9 cellular contexts compared by ENCODE assay signal in genomic region chr4:145154573-145154972, GRCh38. TPM values are rescaled to one million over a fixed set of nuclear protein-coding genes. Genes with fewer than 3 reads are reported as not detected.
DNase-seq lines count a peak whose midpoint lies in the region; ATAC-seq and TF ChIP-seq lines count a peak whose summit lies in the region.
"Had no signal": no experiment of that assay in that cellular context is flagged by ENCODE, and none has a peak within 500 bp of the region (broad histone marks: within the 10 kb centered on the region; RNA-seq: fewer than 3 reads in every experiment).

No MANE protein-coding gene starts in this region.

- intact Hi-C loops in left lung (cut with DNase I) = no loop called here

- peaks cover 3 to 94% of the 10 kb centered on the region in 2 donors for H3K36me3 ChIP-seq in left lung

- DNase-seq in AG09309 (ENCODE audit: low read depth) (no peak), left lung (no peak), NCI-H748 (lab: John Stamatoyannopoulos, UW; ENCODE audit: unreplicated experiment) (no peak), DMS153 treated with DMSO at 0.1 percent for 48 hours (lab: John Stamatoyannopoulos, UW; ENCODE audit: unreplicated experiment) (no peak)
- DNase-seq in effector CD8-positive, alpha-beta T cell (lab: John Stamatoyannopoulos, UW) = no peak

- peaks cover 100% of the 10 kb centered on the region for H3K36me3 Mint-ChIP-seq in activated T-helper 17 cell treated with anti-CD3 and anti-CD28 coated beads, Interleukin-2, amount 50 U/mL, for 72 hours (ENCODE audit: low read depth)

- H3K27me3 Mint-ChIP-seq in activated T-helper 17 cell treated with anti-CD3 and anti-CD28 coated beads, Interleukin-2, amount 50 U/mL, for 72 hours = no peaks in the 10 kb centered on the region

- H3K4me1 Mint-ChIP-seq in activated T-helper 17 cell treated with anti-CD3 and anti-CD28 coated beads, Interleukin-2, amount 50 U/mL, for 72 hours = peaks cover 10% of the 10 kb centered on the region

- no peaks in the 10 kb centered on the region for H3K4me1 ChIP-seq in left lung

- H3K27ac Mint-ChIP-seq in activated T-helper 17 cell treated with anti-CD3 and anti-CD28 coated beads, Interleukin-2, amount 50 U/mL, for 72 hours = peak overlapping the region; percentile 50

- no peaks in the 10 kb centered on the region for H3K27me3 ChIP-seq in left lung

- no peaks in the 10 kb centered on the region for H3K9me3 Mint-ChIP-seq in activated T-helper 17 cell treated with anti-CD3 and anti-CD28 coated beads, Interleukin-2, amount 50 U/mL, for 72 hours

- H3K9me3 ChIP-seq in left lung = no peaks in the 10 kb centered on the region
- H3K9me3 ChIP-seq: HAP-1 had no signal

- TF ChIP-seq CTCF in AG09309 (IDR thresholded peaks at IDR 0.05; ENCODE audit: control insufficient read depth, insufficient read depth, low read depth, low read length, missing control alignments) (peak; percentile 65), left lung (IDR thresholded peaks at IDR 0.05) (peak in 1 of 2 donors; percentile 25)

- H3K4me3 ChIP-seq in AG09309 (ENCODE audit: control insufficient read depth, low read depth, low read length) (no peak overlapping the region), left lung (no peak overlapping the region)
- H3K4me3 ChIP-seq: HAP-1 had no signal

- no peak overlapping the region for H3K27ac ChIP-seq in left lung

- H3K4me3 Mint-ChIP-seq in activated T-helper 17 cell treated with anti-CD3 and anti-CD28 coated beads, Interleukin-2, amount 50 U/mL, for 72 hours = no peak overlapping the region

- ATAC-seq in GM18867 (IDR thresholded peaks at IDR 0.05; ENCODE audit: unreplicated experiment) = peak; percentile 76
- peak; percentile 57 for ATAC-seq in HG03135 (IDR thresholded peaks at IDR 0.05; ENCODE audit: unreplicated experiment)
- no peak for ATAC-seq in activated T-helper 17 cell treated with anti-CD3 and anti-CD28 coated beads, Interleukin-2, amount 50 U/mL, for 72 hours (replicated peaks)
- ATAC-seq in left lung = peak; percentile 69

RNA-seq across cellular contexts. Expression of gene OTUD4, which starts 25.8 kb away (rescaled TPM):
- total RNA-seq in activated T-helper 17 cell treated with anti-CD3 and anti-CD28 coated beads, Interleukin-2, amount 50 U/mL, for 72 hours = 10 to 100 TPM; 50.8 to 71.4 TPM
- total RNA-seq in left lung = 10 to 100 TPM; 33.9 to 42.7 TPM

RNA-seq across cellular contexts. Expression of gene ABCE1, which starts 56.5 kb away (rescaled TPM):
- total RNA-seq in activated T-helper 17 cell treated with anti-CD3 and anti-CD28 coated beads, Interleukin-2, amount 50 U/mL, for 72 hours = 100 to 1,000 TPM in 1 of 2 donors, 10 to 100 TPM in 1; 99.9 to 137 TPM
- total RNA-seq in left lung = 10 to 100 TPM; 35.1 to 65.9 TPM

RNA-seq across cellular contexts. Expression of gene ANAPC10, which starts 56.6 kb away (rescaled TPM):
- 10 to 100 TPM; 21.8 to 32.5 TPM for total RNA-seq in activated T-helper 17 cell treated with anti-CD3 and anti-CD28 coated beads, Interleukin-2, amount 50 U/mL, for 72 hours
- total RNA-seq in left lung = 10 to 100 TPM; 16.0 to 22.7 TPM
